In genomic region chr5:98454904-98455303, GRCh38 we compare ENCODE assay signal across 11 cellular contexts.
DNase-seq lines count a peak whose midpoint lies in the region; ATAC-seq and TF ChIP-seq lines count a peak whose summit lies in the region.
"Had no signal": no experiment of that assay in that cellular context is flagged by ENCODE, and none has a peak within 500 bp of the region (broad histone marks: within the 10 kb centered on the region; RNA-seq: fewer than 3 reads in every experiment).

No MANE protein-coding gene starts in this region.

- intact Hi-C loops in Right ventricle myocardium inferior (cut with DNase I) (no loop called here), stomach (cut with DNase I; ENCODE audit: low total_unique reads) (no loop called here), ascending aorta (cut with DNase I) (no loop called here)

- H3K4me3 Mint-ChIP-seq in mesothelial cell of epicardium, result no peak overlapping the region

- H3K36me3 Mint-ChIP-seq in mesothelial cell of epicardium, result no peaks in the 10 kb centered on the region

- H3K4me3 ChIP-seq in right atrium auricular region (no peak overlapping the region), tibial nerve (no peak overlapping the region), stomach (no peak overlapping the region), ascending aorta (no peak overlapping the region)

- H3K4me1 ChIP-seq in right atrium auricular region, result no peaks in the 10 kb centered on the region
- H3K4me1 ChIP-seq in tibial nerve, result peaks cover 0 to 21% (median 4%) of the 10 kb centered on the region in 4 donors
- peaks cover 0 to 13% (median 3%) of the 10 kb centered on the region in 4 donors for H3K4me1 ChIP-seq in stomach
- H3K4me1 ChIP-seq in ascending aorta, result no peaks in the 10 kb centered on the region
- H3K4me1 ChIP-seq: BE2C had no signal

- TF ChIP-seq CTCF in right atrium auricular region (IDR thresholded peaks at IDR 0.05), result no peak
- peak in 3 of 5 experiments; percentile 27 to 37 (median 29) for TF ChIP-seq CTCF in tibial nerve (IDR thresholded peaks at IDR 0.05)
- no peak for TF ChIP-seq CTCF in mesothelial cell of epicardium (IDR thresholded peaks at IDR 0.05; ENCODE audit: unreplicated experiment)
- TF ChIP-seq CTCF in stomach (IDR thresholded peaks at IDR 0.05), result peak in 1 of 7 experiments; percentile 5
- TF ChIP-seq CTCF in ascending aorta (IDR thresholded peaks at IDR 0.05), result no peak

- H3K9me3 ChIP-seq in right atrium auricular region (no peaks in the 10 kb centered on the region), tibial nerve (no peaks in the 10 kb centered on the region), stomach (no peaks in the 10 kb centered on the region), ascending aorta (no peaks in the 10 kb centered on the region)
- H3K9me3 ChIP-seq: BE2C had no signal

- no peaks in the 10 kb centered on the region for H3K9me3 Mint-ChIP-seq in mesothelial cell of epicardium

- DNase-seq in Right ventricle myocardium inferior (ENCODE audit: missing footprints) (no peak), right atrium auricular region (ENCODE audit: low spot score) (no peak), glomerular endothelial cell (ENCODE audit: extremely low read depth, low read depth, low spot score) (peak; percentile 52), tibial nerve (ENCODE audit: low spot score in 2 of 2) (peak in 1 of 2 donors; percentile 21), mesothelial cell of epicardium (ENCODE audit: low spot score in 2 of 2, unreplicated experiment in 2 of 2) (no peak), stomach (no peak), ascending aorta (ENCODE audit: low spot score in 2 of 2) (no peak)
- DNase-seq: BE2C; NCI-H2029 treated with DMSO at 0.1 percent for 48 hours; stimulated activated CD4-positive, alpha-beta T cell treated with anti-CD3 and anti-CD28 coated beads, Interleukin-1b, Interleukin-23, amount 100 ng/mL, for 48 hours had no signal

- H3K27ac ChIP-seq in right atrium auricular region (no peak overlapping the region), tibial nerve (peak overlapping the region in 2 of 4 donors; percentile 0 to 32), stomach (peak overlapping the region in 2 of 5 donors; percentile 6 to 40), ascending aorta (no peak overlapping the region)

- TF ChIP-seq POLR2A in tibial nerve (IDR thresholded peaks at IDR 0.05) (no peak), stomach (IDR thresholded peaks at IDR 0.05) (no peak)

- TF ChIP-seq EP300 in tibial nerve (IDR thresholded peaks at IDR 0.05), result peak in 1 of 2 donors; percentile 45
- no peak for TF ChIP-seq EP300 in stomach (IDR thresholded peaks at IDR 0.05)

- 20 to 29% methylated on average over 4 of the region's 4 CpGs for WGBS in tibial nerve, 2 donors
- 21 to 48% (median 36%) methylated on average over 4 of the region's 4 CpGs for WGBS in stomach, 5 donors

- H3K27me3 Mint-ChIP-seq in mesothelial cell of epicardium (ENCODE audit: low read depth), result no peaks in the 10 kb centered on the region

- peak; percentile 48 for ATAC-seq in Right ventricle myocardium inferior
- peak; percentile 92 for ATAC-seq in SK-N-SH treated with all-trans-retinoic acid at 6 μM for 48 hours

- no peaks in the 10 kb centered on the region for H3K27me3 ChIP-seq in right atrium auricular region
- no peaks in the 10 kb centered on the region for H3K27me3 ChIP-seq in tibial nerve
- no peaks in the 10 kb centered on the region for H3K27me3 ChIP-seq in stomach
- H3K27me3 ChIP-seq in ascending aorta, result no peaks in the 10 kb centered on the region
- H3K27me3 ChIP-seq: BE2C had no signal

- no peaks in the 10 kb centered on the region for H3K4me1 Mint-ChIP-seq in mesothelial cell of epicardium

- H3K36me3 ChIP-seq in right atrium auricular region, result no peaks in the 10 kb centered on the region
- no peaks in the 10 kb centered on the region for H3K36me3 ChIP-seq in tibial nerve
- no peaks in the 10 kb centered on the region for H3K36me3 ChIP-seq in stomach
- H3K36me3 ChIP-seq in ascending aorta, result no peaks in the 10 kb centered on the region
- H3K36me3 ChIP-seq: BE2C had no signal

- H3K27ac Mint-ChIP-seq in mesothelial cell of epicardium, result no peak overlapping the region

TF ChIP-seq in SK-N-SH treated with all-trans-retinoic acid at 6 μM for 48 hours, 23 proteins besides CTCF, POLR2A, EP300 and RAD21:
- TF ChIP-seq, protein P1, sequence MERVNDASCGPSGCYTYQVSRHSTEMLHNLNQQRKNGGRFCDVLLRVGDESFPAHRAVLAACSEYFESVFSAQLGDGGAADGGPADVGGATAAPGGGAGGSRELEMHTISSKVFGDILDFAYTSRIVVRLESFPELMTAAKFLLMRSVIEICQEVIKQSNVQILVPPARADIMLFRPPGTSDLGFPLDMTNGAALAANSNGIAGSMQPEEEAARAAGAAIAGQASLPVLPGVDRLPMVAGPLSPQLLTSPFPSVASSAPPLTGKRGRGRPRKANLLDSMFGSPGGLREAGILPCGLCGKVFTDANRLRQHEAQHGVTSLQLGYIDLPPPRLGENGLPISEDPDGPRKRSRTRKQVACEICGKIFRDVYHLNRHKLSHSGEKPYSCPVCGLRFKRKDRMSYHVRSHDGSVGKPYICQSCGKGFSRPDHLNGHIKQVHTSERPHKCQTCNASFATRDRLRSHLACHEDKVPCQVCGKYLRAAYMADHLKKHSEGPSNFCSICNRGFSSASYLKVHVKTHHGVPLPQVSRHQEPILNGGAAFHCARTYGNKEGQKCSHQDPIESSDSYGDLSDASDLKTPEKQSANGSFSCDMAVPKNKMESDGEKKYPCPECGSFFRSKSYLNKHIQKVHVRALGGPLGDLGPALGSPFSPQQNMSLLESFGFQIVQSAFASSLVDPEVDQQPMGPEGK (CRISPR knock-in tag; IDR thresholded peaks at IDR 0.05; ENCODE audit: borderline replicate concordance), result no peak
- TF ChIP-seq ISL1 (CRISPR knock-in tag; IDR thresholded peaks at IDR 0.05) (peak; percentile 65), POU6F1 (CRISPR knock-in tag; IDR thresholded peaks at IDR 0.05; ENCODE audit: borderline replicate concordance, low read depth) (no peak)

Comparison
In these comparisons a context has a peak if more than half of its experiments do, and no peak if none do; other contexts are left out.
1. CTCF ChIP-seq: peak in tibial nerve (3 of 5); none in right atrium auricular region (0 of 2), mesothelial cell of epicardium (single experiment) and ascending aorta (0 of 3).